ENCODE assay signal across 8 cellular contexts in the genomic region with DNA sequence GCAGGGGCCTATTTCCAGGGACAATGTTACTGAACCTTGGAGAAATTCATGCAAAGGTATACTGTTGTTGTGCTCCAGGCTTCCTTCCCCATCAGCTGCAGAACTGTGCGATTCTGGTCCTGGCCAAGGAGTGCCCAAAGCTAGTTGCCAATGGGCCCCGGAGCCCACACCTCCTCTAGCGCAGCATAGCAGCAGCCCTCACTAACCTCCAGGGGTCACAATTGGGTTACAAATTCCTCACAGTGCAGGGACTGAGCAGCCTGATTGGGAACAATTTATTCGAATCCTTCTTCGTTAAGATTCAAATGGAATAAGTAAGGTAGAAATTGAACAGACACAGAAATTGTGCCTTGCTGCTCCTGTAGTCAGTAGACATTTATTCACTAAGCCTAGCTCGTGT.
DNase-seq lines count a peak whose midpoint lies in the region; ATAC-seq and TF ChIP-seq lines count a peak whose summit lies in the region.

No MANE protein-coding gene starts in this region.

- no peaks in the 10 kb centered on the region for H3K36me3 Mint-ChIP-seq in T-helper 2 cell treated with Interferon-gamma antibody and Interleukin-4, amounts not matched to agents 5 μg/mL and 100 μg/mL, for 36 hours (ENCODE audit: low read depth)

- H3K27ac ChIP-seq in A673 (ENCODE audit: low read depth, low read length, poor library complexity, severe bottlenecking) (no peak overlapping the region), body of pancreas (no peak overlapping the region), left lung (no peak overlapping the region)

- H3K9me3 ChIP-seq in A673 (ENCODE audit: low read depth, low read length, poor library complexity, severe bottlenecking) (no peaks in the 10 kb centered on the region), body of pancreas (no peaks in the 10 kb centered on the region), left lung (peaks cover 0 to 15% of the 10 kb centered on the region in 2 donors)

- intact Hi-C loops in A673 (cut with micrococcal nuclease; ENCODE audit: unreplicated experiment) (no loop called here), body of pancreas (cut with DNase I) (no loop called here), left lung (cut with DNase I) (no loop called here)

- H3K4me3 Mint-ChIP-seq in T-helper 2 cell treated with Interferon-gamma antibody and Interleukin-4, amounts not matched to agents 5 μg/mL and 100 μg/mL, for 36 hours, result no peak overlapping the region

- H3K4me1 Mint-ChIP-seq in T-helper 2 cell treated with Interferon-gamma antibody and Interleukin-4, amounts not matched to agents 5 μg/mL and 100 μg/mL, for 36 hours (ENCODE audit: low read depth), result no peaks in the 10 kb centered on the region

- H3K27me3 ChIP-seq in A673 (replicated peaks; ENCODE audit: insufficient read depth, low read depth, low read length, poor library complexity), result no peaks in the 10 kb centered on the region
- no peaks in the 10 kb centered on the region for H3K27me3 ChIP-seq in body of pancreas
- no peaks in the 10 kb centered on the region for H3K27me3 ChIP-seq in left lung

- H3K36me3 ChIP-seq in A673 (ENCODE audit: insufficient read depth, low read length, poor library complexity, severe bottlenecking), result no peaks in the 10 kb centered on the region
- H3K36me3 ChIP-seq in body of pancreas (replicated peaks in 1 of 2; ENCODE audit: insufficient read depth in 1 of 2, low read depth in 2 of 2), result no peaks in the 10 kb centered on the region
- no peaks in the 10 kb centered on the region for H3K36me3 ChIP-seq in left lung

- H3K27me3 Mint-ChIP-seq in T-helper 2 cell treated with Interferon-gamma antibody and Interleukin-4, amounts not matched to agents 5 μg/mL and 100 μg/mL, for 36 hours (ENCODE audit: low read depth), result no peaks in the 10 kb centered on the region

- ATAC-seq in body of pancreas (peak; percentile 42), left lung (peak; percentile 30)

- H3K9me3 Mint-ChIP-seq in T-helper 2 cell treated with Interferon-gamma antibody and Interleukin-4, amounts not matched to agents 5 μg/mL and 100 μg/mL, for 36 hours, result peaks cover 6% of the 10 kb centered on the region

- POLR2A ChIA-PET in A673 (lab: Charles Lee; ENCODE audit: low non-redundant PET), result no interaction called here

- 45 to 50% methylated on average over 6 of the region's 6 CpGs for WGBS in body of pancreas, 2 donors

- TF ChIP-seq POLR2A in NB4 (IDR thresholded peaks at IDR 0.05; ENCODE audit: extremely low read depth, insufficient read length) (no peak), body of pancreas (IDR thresholded peaks at IDR 0.05) (no peak)

- CTCF ChIA-PET in A673 (lab: Charles Lee), result no interaction called here

- no TSS peak for BruUV-seq in A673 (replicated peaks; lab: Mats Ljungman, UMichigan)

- DNase-seq in A673 (ENCODE audit: low spot score) (peak; percentile 21), NB4 (ENCODE audit: low read depth) (peak; percentile 47), body of pancreas (peak in 1 of 4 donors; percentile 9), left lung (no peak), NK-92 (lab: John Stamatoyannopoulos, UW; ENCODE audit: unreplicated experiment) (no peak), HPDE6-E6E7 (ENCODE audit: extremely low spot score) (no peak)
- DNase-seq in T-helper 2 cell treated with Interferon-gamma antibody and Interleukin-4, amounts not matched to agents 5 μg/mL and 100 μg/mL, for 36 hours (ENCODE audit: low spot score), result no peak
- DNase-seq in stimulated activated CD4-positive, alpha-beta T cell treated with anti-CD3 and anti-CD28 coated beads, Interleukin-12 subunit alpha, Interleukin-12 subunit beta, amount 100 ng/mL, for 4 hours, result no peak

- H3K4me1 ChIP-seq in A673 (ENCODE audit: insufficient read depth, low read length, poor library complexity, severe bottlenecking), result no peaks in the 10 kb centered on the region
- H3K4me1 ChIP-seq in body of pancreas, result peaks cover 6% of the 10 kb centered on the region
- no peaks in the 10 kb centered on the region for H3K4me1 ChIP-seq in left lung

- H3K27ac Mint-ChIP-seq in T-helper 2 cell treated with Interferon-gamma antibody and Interleukin-4, amounts not matched to agents 5 μg/mL and 100 μg/mL, for 36 hours, result no peak overlapping the region

- no peak overlapping the region for H3K4me3 ChIP-seq in A673 (ENCODE audit: low read depth, low read length, poor library complexity, severe bottlenecking)
- H3K4me3 ChIP-seq in NB4 (ENCODE audit: low read depth, low read length), result no peak overlapping the region
- no peak overlapping the region for H3K4me3 ChIP-seq in body of pancreas
- no peak overlapping the region for H3K4me3 ChIP-seq in left lung

- TF ChIP-seq CTCF in A673 (conservative IDR thresholded peaks at IDR 0.05; ENCODE audit: low read depth, low read length) (peak; percentile 42), NB4 (IDR thresholded peaks at IDR 0.05; ENCODE audit: low read depth, low read length) (peak; percentile 52), body of pancreas (IDR thresholded peaks at IDR 0.05) (peak in 4 of 7 experiments; percentile 8 to 25 (median 21)), left lung (IDR thresholded peaks at IDR 0.05) (no peak)

Comparison
In these comparisons a context has a peak if more than half of its experiments do, and no peak if none do; other contexts are left out.
1. DNase-seq: peak in A673 (single experiment) and NB4 (single experiment); none in left lung (0 of 2), NK-92 (single experiment), T-helper 2 cell treated with Interferon-gamma antibody and Interleukin-4, amounts not matched to agents 5 μg/mL and 100 μg/mL, for 36 hours (single experiment), stimulated activated CD4-positive, alpha-beta T cell treated with anti-CD3 and anti-CD28 coated beads, Interleukin-12 subunit alpha, Interleukin-12 subunit beta, amount 100 ng/mL, for 4 hours (single experiment) and HPDE6-E6E7 (single experiment).
2. CTCF ChIP-seq: peak in A673 (single experiment), NB4 (single experiment) and body of pancreas (4 of 7); none in left lung (0 of 2).